17 cellular contexts compared by ENCODE assay signal in genomic region chr5:172142709-172143215, GRCh38. TPM values are rescaled to one million over a fixed set of nuclear protein-coding genes. Genes with fewer than 3 reads are reported as not detected.
DNase-seq lines count a peak whose midpoint lies in the region; ATAC-seq, FAIRE-seq and TF ChIP-seq lines count a peak whose summit lies in the region.
"Had no signal": no experiment of that assay in that cellular context is flagged by ENCODE, and none has a peak within 500 bp of the region (broad histone marks: within the 10 kb centered on the region; RNA-seq: fewer than 3 reads in every experiment).

No MANE protein-coding gene starts in this region.

- no peaks in the 10 kb centered on the region for H3K27me3 Mint-ChIP-seq in activated CD8-positive, alpha-beta memory T cell treated with anti-CD3 and anti-CD28 coated beads, Interleukin-2, amount 10 ng/mL, durations not matched to agents 7 days and 5 days
- no peaks in the 10 kb centered on the region for H3K27me3 Mint-ChIP-seq in T-helper 17 cell

- H3K79me2 ChIP-seq in endothelial cell of umbilical vein (ENCODE audit: control insufficient read depth, insufficient read depth, low read length), result no peaks in the 10 kb centered on the region
- H3K79me2 ChIP-seq: parathyroid adenoma had no signal

- no peak overlapping the region for H3K4me3 Mint-ChIP-seq in activated CD8-positive, alpha-beta memory T cell treated with anti-CD3 and anti-CD28 coated beads, Interleukin-2, amount 10 ng/mL, durations not matched to agents 7 days and 5 days
- peak overlapping the region; percentile 45 for H3K4me3 Mint-ChIP-seq in T-helper 17 cell
- peak overlapping the region; percentile 9 for H3K4me3 Mint-ChIP-seq in stimulated activated effector memory CD8-positive, alpha-beta T cell treated with anti-CD3 and anti-CD28 coated beads, Interleukin-12 subunit alpha, Interleukin-12 subunit beta, amount 100 ng/mL, for 72 hours

- no peak overlapping the region for H2AFZ ChIP-seq in endothelial cell of umbilical vein (ENCODE audit: low read depth, low read length)

- H3K4me1 Mint-ChIP-seq in activated CD8-positive, alpha-beta memory T cell treated with anti-CD3 and anti-CD28 coated beads, Interleukin-2, amount 10 ng/mL, durations not matched to agents 7 days and 5 days, result peaks cover 48% of the 10 kb centered on the region
- peaks cover 68% of the 10 kb centered on the region for H3K4me1 Mint-ChIP-seq in T-helper 17 cell
- H3K4me1 Mint-ChIP-seq in stimulated activated effector memory CD8-positive, alpha-beta T cell treated with anti-CD3 and anti-CD28 coated beads, Interleukin-12 subunit alpha, Interleukin-12 subunit beta, amount 100 ng/mL, for 72 hours, result peaks cover 80% of the 10 kb centered on the region

- no peaks in the 10 kb centered on the region for H3K9me3 Mint-ChIP-seq in activated CD8-positive, alpha-beta memory T cell treated with anti-CD3 and anti-CD28 coated beads, Interleukin-2, amount 10 ng/mL, durations not matched to agents 7 days and 5 days (ENCODE audit: low read depth)
- H3K9me3 Mint-ChIP-seq in stimulated activated effector memory CD8-positive, alpha-beta T cell treated with anti-CD3 and anti-CD28 coated beads, Interleukin-12 subunit alpha, Interleukin-12 subunit beta, amount 100 ng/mL, for 72 hours, result no peaks in the 10 kb centered on the region

- no peak for FAIRE-seq in endothelial cell of umbilical vein (lab: Jason Lieb, UNC)
- FAIRE-seq: GM12891 had no signal

- POLR2A ChIA-PET in endothelial cell of umbilical vein (lab: Charles Lee), result no interaction called here

- no peak overlapping the region for H3K27ac ChIP-seq in endothelial cell of umbilical vein (ENCODE audit: insufficient read depth, low read depth, low read length)
- no peak overlapping the region for H3K27ac ChIP-seq in breast epithelium
- H3K27ac ChIP-seq: parathyroid adenoma had no signal

- TF ChIP-seq POLR2A in endothelial cell of umbilical vein (IDR thresholded peaks at IDR 0.05; ENCODE audit: low read depth, low read length) (no peak), breast epithelium (IDR thresholded peaks at IDR 0.05) (no peak)

- no peak overlapping the region for H3K4me2 ChIP-seq in endothelial cell of umbilical vein (ENCODE audit: insufficient read depth, low read length)
- H3K4me2 ChIP-seq: SK-N-SH had no signal

- no peak overlapping the region for H3K9ac ChIP-seq in endothelial cell of umbilical vein (replicated peaks; ENCODE audit: extremely low read depth, insufficient read depth, low read length)
- H3K9ac ChIP-seq: parathyroid adenoma, SK-N-SH had no signal

- H3K4me3 ChIP-seq in endothelial cell of umbilical vein (replicated peaks in 1 of 3; ENCODE audit: insufficient read depth in 1 of 3, low read depth in 1 of 3, low read length in 3 of 3), result no peak overlapping the region
- H3K4me3 ChIP-seq in breast epithelium, result no peak overlapping the region
- H3K4me3 ChIP-seq: esophagus muscularis mucosa had no signal

- BruUV-seq in endothelial cell of umbilical vein (replicated peaks; lab: Mats Ljungman, UMichigan), result no TSS peak

- H3K27ac Mint-ChIP-seq in activated CD8-positive, alpha-beta memory T cell treated with anti-CD3 and anti-CD28 coated beads, Interleukin-2, amount 10 ng/mL, durations not matched to agents 7 days and 5 days, result peak overlapping the region; percentile 43
- H3K27ac Mint-ChIP-seq in T-helper 17 cell, result peak overlapping the region; percentile 95
- H3K27ac Mint-ChIP-seq in stimulated activated effector memory CD8-positive, alpha-beta T cell treated with anti-CD3 and anti-CD28 coated beads, Interleukin-12 subunit alpha, Interleukin-12 subunit beta, amount 100 ng/mL, for 72 hours, result peak overlapping the region; percentile 90

- no peak for DNase-seq in activated CD8-positive, alpha-beta memory T cell treated with anti-CD3 and anti-CD28 coated beads, Interleukin-2, amount 10 ng/mL, durations not matched to agents 7 days and 5 days
- DNase-seq in activated CD8-positive, alpha-beta memory T cell treated with anti-CD3 and anti-CD28 coated beads for 24 hours, result no peak
- no peak for DNase-seq in T-helper 17 cell
- peak; percentile 33 for DNase-seq in endothelial cell of umbilical vein (ENCODE audit: low read depth, low spot score)
- no peak for DNase-seq in stimulated activated effector memory CD8-positive, alpha-beta T cell treated with anti-CD3 and anti-CD28 coated beads, Interleukin-12 subunit alpha, Interleukin-12 subunit beta, amount 100 ng/mL, for 72 hours (ENCODE audit: low spot score in 2 of 2)
- no peak for DNase-seq in activated CD4-positive, CD25-positive, alpha-beta regulatory T cell treated with anti-CD3 and anti-CD28 coated beads, Interleukin-2, amount 50 U/mL, for 72 hours
- DNase-seq in breast epithelium (ENCODE audit: low spot score in 2 of 2), result no peak
- DNase-seq: activated effector memory CD4-positive, alpha-beta T cell treated with Interleukin-2 at 50 U/mL for 16 hours; DMS79 treated with DMSO at 0.1 percent for 48 hours; NCI-H2029 treated with DMSO at 0.1 percent for 48 hours; SK-N-SH had no signal

- H3K36me3 Mint-ChIP-seq in activated CD8-positive, alpha-beta memory T cell treated with anti-CD3 and anti-CD28 coated beads, Interleukin-2, amount 10 ng/mL, durations not matched to agents 7 days and 5 days, result peaks cover 38% of the 10 kb centered on the region
- peaks cover 2% of the 10 kb centered on the region for H3K36me3 Mint-ChIP-seq in T-helper 17 cell (ENCODE audit: low read depth)
- H3K36me3 Mint-ChIP-seq in stimulated activated effector memory CD8-positive, alpha-beta T cell treated with anti-CD3 and anti-CD28 coated beads, Interleukin-12 subunit alpha, Interleukin-12 subunit beta, amount 100 ng/mL, for 72 hours, result peaks cover 72% of the 10 kb centered on the region

- dilution Hi-C loops in endothelial cell of umbilical vein (cut with MboI; ENCODE audit: extremely low pct_ligation_motif_present, low sequenced_read_pairs), result no loop called here

- TF ChIP-seq CTCF in endothelial cell of umbilical vein (IDR thresholded peaks at IDR 0.05; ENCODE audit: extremely low read depth in 1 of 2, insufficient read depth in 1 of 2, low read depth in 1 of 2, low read length in 2 of 2) (no peak), breast epithelium (IDR thresholded peaks at IDR 0.05) (no peak)

- peaks cover 0 to under 1% of the 10 kb centered on the region in 2 experiments for H3K36me3 ChIP-seq in endothelial cell of umbilical vein (ENCODE audit: control insufficient read depth in 2 of 2, extremely low read depth in 1 of 2, insufficient read depth in 2 of 2, low read length in 2 of 2)
- no peaks in the 10 kb centered on the region for H3K36me3 ChIP-seq in breast epithelium

- H3K9me1 ChIP-seq in endothelial cell of umbilical vein (replicated peaks; ENCODE audit: control insufficient read depth, extremely low read depth, insufficient read depth, low read length), result no peaks in the 10 kb centered on the region

- no peaks in the 10 kb centered on the region for H3K9me3 ChIP-seq in T-helper 17 cell (ENCODE audit: control insufficient read depth, low read length, poor library complexity, severe bottlenecking)
- H3K9me3 ChIP-seq in endothelial cell of umbilical vein (replicated peaks; ENCODE audit: control insufficient read depth, insufficient read depth, low read length), result no peaks in the 10 kb centered on the region
- no peaks in the 10 kb centered on the region for H3K9me3 ChIP-seq in breast epithelium
- H3K9me3 ChIP-seq: esophagus muscularis mucosa, SK-N-SH had no signal

- peaks cover 2% of the 10 kb centered on the region for H4K20me1 ChIP-seq in endothelial cell of umbilical vein (replicated peaks; ENCODE audit: control insufficient read depth, extremely low read depth, insufficient read depth, low read length)

- CTCF ChIA-PET in activated CD8-positive, alpha-beta memory T cell treated with anti-CD3 and anti-CD28 coated beads, Interleukin-2, amount 10 ng/mL, durations not matched to agents 7 days and 5 days (lab: Charles Lee), result no interaction called here
- CTCF ChIA-PET in endothelial cell of umbilical vein (lab: Charles Lee), result no interaction called here

- intact Hi-C loops in endothelial cell of umbilical vein (cut with micrococcal nuclease), result loop anchor here (5.0 kb wide), 1 partner anchor 45 kb away; the partner anchor contains the start of gene STK10
- intact Hi-C loops in breast epithelium (cut with DNase I; ENCODE audit: low total_unique reads), result no loop called here

- no peak for ATAC-seq in activated CD8-positive, alpha-beta memory T cell treated with anti-CD3 and anti-CD28 coated beads, Interleukin-2, amount 10 ng/mL, durations not matched to agents 7 days and 5 days
- ATAC-seq in T-helper 17 cell, result no peak
- ATAC-seq in stimulated activated effector memory CD8-positive, alpha-beta T cell treated with anti-CD3 and anti-CD28 coated beads, Interleukin-12 subunit alpha, Interleukin-12 subunit beta, amount 100 ng/mL, for 72 hours, result no peak
- no peak for ATAC-seq in GM18517 (IDR thresholded peaks at IDR 0.05; ENCODE audit: unreplicated experiment)

- no peaks in the 10 kb centered on the region for H3K4me1 ChIP-seq in endothelial cell of umbilical vein (ENCODE audit: control insufficient read depth, extremely low read depth, insufficient read depth, low read length)
- H3K4me1 ChIP-seq in breast epithelium, result no peaks in the 10 kb centered on the region

- H3K27me3 ChIP-seq in endothelial cell of umbilical vein (ENCODE audit: control insufficient read depth in 2 of 2, insufficient read depth in 2 of 2, low read length in 2 of 2) (no peaks in the 10 kb centered on the region), breast epithelium (no peaks in the 10 kb centered on the region)
- H3K27me3 ChIP-seq: esophagus muscularis mucosa had no signal

RNA-seq across cellular contexts. Expression of gene STK10, which starts 45.3 kb away (rescaled TPM):
- 100 to 1,000 TPM; 223 to 327 TPM for total RNA-seq in activated CD8-positive, alpha-beta memory T cell treated with anti-CD3 and anti-CD28 coated beads, Interleukin-2, amount 10 ng/mL, durations not matched to agents 7 days and 5 days
- 100 to 1,000 TPM; 403 to 408 TPM for total RNA-seq in T-helper 17 cell
- 47.2 and 57.9 TPM in 2 replicates for total RNA-seq in endothelial cell of umbilical vein
- polyA plus RNA-seq in endothelial cell of umbilical vein, result 16.9 and 17.9 TPM in 2 replicates
- polyA plus RNA-seq in endothelial cell of umbilical vein (2011; cell fraction: cytosol; rRNA removed), result 11.2 and 12.3 TPM in 2 replicates
- 41.5 and 48.7 TPM in 2 replicates for polyA plus RNA-seq in endothelial cell of umbilical vein (2011; cell fraction: nucleus; rRNA removed)
- 19.2 and 19.5 TPM in 2 replicates for polyA plus RNA-seq in endothelial cell of umbilical vein (2012)
- 40.4 and 49.6 TPM in 2 replicates for polyA minus RNA-seq in endothelial cell of umbilical vein
- 13.5 TPM for polyA minus RNA-seq in endothelial cell of umbilical vein (2011; cell fraction: cytosol; rRNA and poly(A)+ RNA removed)
- polyA minus RNA-seq in endothelial cell of umbilical vein (2011; cell fraction: nucleus; rRNA and poly(A)+ RNA removed), result 42.8 and 54.3 TPM in 2 replicates
- total RNA-seq in breast epithelium, result 10 to 100 TPM; 17.1 to 32.5 (median 23.3) TPM

RNA-seq across cellular contexts. Expression of gene EFCAB9, which starts 51.2 kb away (rescaled TPM):
- not detected for total RNA-seq in activated CD8-positive, alpha-beta memory T cell treated with anti-CD3 and anti-CD28 coated beads, Interleukin-2, amount 10 ng/mL, durations not matched to agents 7 days and 5 days
- total RNA-seq in T-helper 17 cell, result not detected
- total RNA-seq in endothelial cell of umbilical vein, result not detected in 2 replicates
- not detected in 2 replicates for polyA plus RNA-seq in endothelial cell of umbilical vein
- polyA plus RNA-seq in endothelial cell of umbilical vein (2011; cell fraction: cytosol; rRNA removed), result not detected in 2 replicates
- polyA plus RNA-seq in endothelial cell of umbilical vein (2011; cell fraction: nucleus; rRNA removed), result not detected in 2 replicates
- not detected in 2 replicates for polyA plus RNA-seq in endothelial cell of umbilical vein (2012)
- not detected in 2 replicates for polyA minus RNA-seq in endothelial cell of umbilical vein
- not detected for polyA minus RNA-seq in endothelial cell of umbilical vein (2011; cell fraction: cytosol; rRNA and poly(A)+ RNA removed)
- not detected in 2 replicates for polyA minus RNA-seq in endothelial cell of umbilical vein (2011; cell fraction: nucleus; rRNA and poly(A)+ RNA removed)
- total RNA-seq in breast epithelium, result not detected
- total RNA-seq: esophagus muscularis mucosa, mesenteric fat pad, urinary bladder had no signal
- polyA plus RNA-seq: urinary bladder had no signal

Comparison
In these comparisons a context has a peak if more than half of its experiments do, and no peak if none do; other contexts are left out.
1. H3K27ac Mint-ChIP-seq: peak in every context shown above with its lines; median percentile 95 in T-helper 17 cell; 90 in stimulated activated effector memory CD8-positive, alpha-beta T cell treated with anti-CD3 and anti-CD28 coated beads, Interleukin-12 subunit alpha, Interleukin-12 subunit beta, amount 100 ng/mL, for 72 hours; 43 in activated CD8-positive, alpha-beta memory T cell treated with anti-CD3 and anti-CD28 coated beads, Interleukin-2, amount 10 ng/mL, durations not matched to agents 7 days and 5 days.